In the genomic region with DNA sequence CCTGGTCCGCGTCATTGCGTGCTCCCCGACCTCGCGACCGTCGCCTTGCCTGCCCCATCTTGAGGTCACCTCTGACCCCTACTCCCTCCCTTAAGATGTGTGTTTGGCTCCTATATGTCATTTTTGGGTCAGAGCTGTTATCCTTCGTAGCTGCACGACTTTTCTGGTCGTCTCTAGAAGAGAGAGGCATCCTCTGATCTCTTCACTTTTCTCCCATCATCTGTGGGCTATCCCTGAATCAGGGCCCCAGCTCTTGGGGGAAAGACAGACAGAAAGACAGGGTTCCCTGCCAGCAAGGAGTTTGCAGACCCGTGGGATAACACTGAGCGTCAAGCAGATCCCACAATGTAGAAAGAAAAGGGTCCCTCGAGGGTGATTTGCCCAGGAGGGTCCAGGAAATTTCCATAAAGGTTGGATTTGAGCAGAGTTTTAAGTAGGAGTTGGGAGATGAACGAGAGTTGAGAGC, we compare ENCODE assay signal across 1 cellular context.
TF ChIP-seq lines count a peak whose summit lies in the region.

No MANE protein-coding gene starts in this region.

TF ChIP-seq in endothelial cell of umbilical vein, 7 proteins besides CTCF, POLR2A, EP300 and RAD21:
- TF ChIP-seq FOS (IDR thresholded peaks at IDR 0.05; ENCODE audit: borderline replicate concordance, insufficient read depth, low read length) (no peak), MAX (IDR thresholded peaks at IDR 0.05; ENCODE audit: insufficient read depth, insufficient read length) (no peak), JUN (IDR thresholded peaks at IDR 0.05; ENCODE audit: borderline replicate concordance, insufficient read depth, insufficient read length, low read depth) (no peak), MYC (IDR thresholded peaks at IDR 0.05; ENCODE audit: low read depth, low read length) (no peak)
